ENCODE assay signal across 8 cellular contexts in genomic region chr16:53509906-53510703, GRCh38. TPM values are rescaled to one million over a fixed set of nuclear protein-coding genes. Genes with fewer than 3 reads are reported as not detected.
DNase-seq lines count a peak whose midpoint lies in the region; ATAC-seq, FAIRE-seq and TF ChIP-seq lines count a peak whose summit lies in the region.

No MANE protein-coding gene starts in this region.

- H3K27me3 Mint-ChIP-seq in activated CD8-positive, alpha-beta T cell treated with anti-CD3 and anti-CD28 coated beads for 36 hours: no peaks in the 10 kb centered on the region

- H3K9me3 Mint-ChIP-seq in activated CD8-positive, alpha-beta T cell treated with anti-CD3 and anti-CD28 coated beads for 36 hours: no peaks in the 10 kb centered on the region

- CTCF ChIA-PET in activated CD8-positive, alpha-beta T cell treated with anti-CD3 and anti-CD28 coated beads for 36 hours (lab: Charles Lee): interaction anchor here (0.7 to 1.8 kb wide), 17 partner anchors 8 to 374 kb away, joined by 3 to 7 read pairs (median 4); no protein-coding TSS in a partner anchor

- intact Hi-C loops in activated CD8-positive, alpha-beta T cell treated with anti-CD3 and anti-CD28 coated beads for 36 hours (cut with micrococcal nuclease): loop anchor here (10.0 kb wide), 2 partner anchors 135 to 455 kb away; partner anchors contain the start of genes CHD9 and CHD9NB

- DNase-seq in DMS153 treated with DMSO at 0.1 percent for 48 hours (lab: John Stamatoyannopoulos, UW; ENCODE audit: unreplicated experiment) (peak; percentile 1), H54 (ENCODE audit: insufficient read length, low spot score) (peak; percentile 67), NCI-H2227 treated with DMSO at 0.1 percent for 48 hours (lab: John Stamatoyannopoulos, UW) (peak; percentile 20), epidermal melanocyte (ENCODE audit: insufficient read length, low spot score) (peak; percentile 76), middle frontal gyrus (ENCODE audit: extremely low spot score, low spot score) (peak; percentile 36), superior temporal gyrus (ENCODE audit: extremely low spot score) (peak; percentile 87)
- DNase-seq in activated CD8-positive, alpha-beta T cell treated with anti-CD3 and anti-CD28 coated beads for 36 hours: peak; percentile 56

- TF ChIP-seq POLR2A in H54 (IDR thresholded peaks at IDR 0.05; ENCODE audit: low read depth, low read length): no peak

- POLR2A ChIA-PET in activated CD8-positive, alpha-beta T cell treated with anti-CD3 and anti-CD28 coated beads for 36 hours (lab: Charles Lee): interaction anchor here (0.6 to 1.0 kb wide), 2 partner anchors 74 to 596 kb away, joined by 3 read pairs; no protein-coding TSS in a partner anchor

- no peak overlapping the region for H3K27ac Mint-ChIP-seq in activated CD8-positive, alpha-beta T cell treated with anti-CD3 and anti-CD28 coated beads for 36 hours

- no peak overlapping the region for H3K4me3 Mint-ChIP-seq in activated CD8-positive, alpha-beta T cell treated with anti-CD3 and anti-CD28 coated beads for 36 hours

- ATAC-seq in activated CD8-positive, alpha-beta T cell treated with anti-CD3 and anti-CD28 coated beads for 36 hours: peak; percentile 73
- no peak for ATAC-seq in GM21526 (IDR thresholded peaks at IDR 0.05; ENCODE audit: low FRiP score, unreplicated experiment)

- FAIRE-seq in H54 (lab: Jason Lieb, UNC): no peak

- H3K36me3 Mint-ChIP-seq in activated CD8-positive, alpha-beta T cell treated with anti-CD3 and anti-CD28 coated beads for 36 hours (ENCODE audit: low read depth): peaks cover 2% of the 10 kb centered on the region

- H3K4me1 Mint-ChIP-seq in activated CD8-positive, alpha-beta T cell treated with anti-CD3 and anti-CD28 coated beads for 36 hours (ENCODE audit: low read depth): peaks cover 22% of the 10 kb centered on the region

- peak; percentile 95 for TF ChIP-seq CTCF in activated CD8-positive, alpha-beta T cell treated with anti-CD3 and anti-CD28 coated beads for 36 hours (IDR thresholded peaks at IDR 0.05)

RNA-seq across cellular contexts. Expression of gene AKTIP, which starts 7.1 kb away (rescaled TPM):
- total RNA-seq in activated CD8-positive, alpha-beta T cell treated with anti-CD3 and anti-CD28 coated beads for 36 hours: 10 to 100 TPM; 24.4 to 24.7 TPM

Comparison
In these comparisons a context has a peak if more than half of its experiments do, and no peak if none do; other contexts are left out.
1. DNase-seq: peak in every context shown above with its lines; median percentile 87 in superior temporal gyrus; 76 in epidermal melanocyte; 67 in H54; 56 in activated CD8-positive, alpha-beta T cell treated with anti-CD3 and anti-CD28 coated beads for 36 hours; 36 in middle frontal gyrus; 20 in NCI-H2227 treated with DMSO at 0.1 percent for 48 hours; 1 in DMS153 treated with DMSO at 0.1 percent for 48 hours.